ENCODE assay signal across 8 cellular contexts in genomic region chr9:2016411-2017208, GRCh38. TPM values are rescaled to one million over a fixed set of nuclear protein-coding genes. Genes with fewer than 3 reads are reported as not detected.
DNase-seq lines count a peak whose midpoint lies in the region; ATAC-seq and TF ChIP-seq lines count a peak whose summit lies in the region.

No MANE protein-coding gene starts in this region.

- no peaks in the 10 kb centered on the region for H3K9me2 ChIP-seq in PC-3 (replicated peaks; ENCODE audit: low read length)

- no TSS peak for BruUV-seq in PC-3 (replicated peaks; lab: Mats Ljungman, UMichigan)

- H2AFZ ChIP-seq in PC-3 (ENCODE audit: low read length), result peak overlapping the region; percentile 93

- intact Hi-C loops in CD8-positive, alpha-beta T cell (cut with DNase I, micrococcal nuclease), result loop anchor here (1.0 to 10.0 kb wide), 5 partner anchors 37 to 1739 kb away; partner anchors contain the start of genes RFX3 (in 2 of the 2) and PUM3 (in 1 of the 2)
- intact Hi-C loops in PC-3 (cut with micrococcal nuclease), result loop anchor here (5.0 to 10.0 kb wide), 2 partner anchors 138 to 914 kb away; no protein-coding TSS in a partner anchor

- peak overlapping the region; percentile 100 for H3K27ac Mint-ChIP-seq in CD8-positive, alpha-beta T cell
- H3K27ac Mint-ChIP-seq in naive thymus-derived CD8-positive, alpha-beta T cell, result peak overlapping the region; percentile 93 to 100 (median 98)
- peak overlapping the region; percentile 99 for H3K27ac Mint-ChIP-seq in stimulated activated naive B cell treated with anti-CD40 and anti-IgM and Interleukin-4, amounts not matched to agents 10 μg/mL and 1 μg/mL and 100 μg/mL, for 72 hours

- H4K20me1 ChIP-seq in PC-3 (ENCODE audit: low read length), result no peaks in the 10 kb centered on the region

- H3K4me2 ChIP-seq in PC-3 (ENCODE audit: low read length), result peak overlapping the region; percentile 97

- POLR2A ChIA-PET in CD8-positive, alpha-beta T cell (lab: Charles Lee), result interaction anchor here (0.9 to 5.3 kb wide), 5 partner anchors 11 to 1510 kb away, joined by 3 to 69 read pairs (median 11); no protein-coding TSS in a partner anchor
- POLR2A ChIA-PET in HEK293T (lab: Yijun Ruan, JAX) (no interaction called here), PC-3 (lab: Charles Lee; ENCODE audit: unreplicated experiment) (no interaction called here)
- POLR2A ChIA-PET in naive thymus-derived CD8-positive, alpha-beta T cell (lab: Charles Lee), result interaction anchor here (0.7 to 6.0 kb wide), 12 partner anchors 11 to 1510 kb away, joined by 3 to 71 read pairs (median 5); partner anchors contain the start of gene RFX3

- H3K9me3 Mint-ChIP-seq in CD8-positive, alpha-beta T cell, result no peaks in the 10 kb centered on the region
- peaks cover 0 to 2% (median 0%) of the 10 kb centered on the region in 9 donors for H3K9me3 Mint-ChIP-seq in naive thymus-derived CD8-positive, alpha-beta T cell
- H3K9me3 Mint-ChIP-seq in stimulated activated naive B cell treated with anti-CD40 and anti-IgM and Interleukin-4, amounts not matched to agents 10 μg/mL and 1 μg/mL and 100 μg/mL, for 72 hours, result no peaks in the 10 kb centered on the region

- peak; percentile 28 to 76 (median 59) for DNase-seq in CD8-positive, alpha-beta T cell
- DNase-seq in HEK293T (ENCODE audit: extremely low spot score), result peak; percentile 41
- peak; percentile 58 for DNase-seq in PC-3
- peak; percentile 32 to 51 for DNase-seq in activated T-helper 1 cell treated with anti-CD3 and anti-CD28 coated beads, Interleukin-2, amount 50 U/mL, for 16 hours (ENCODE audit: low read depth in 1 of 2, low spot score in 1 of 2)
- DNase-seq in fibroblast of peridontal ligament (ENCODE audit: extremely low read depth), result peak; percentile 65
- DNase-seq in naive thymus-derived CD8-positive, alpha-beta T cell, result peak in 8 of 10 donors; percentile 44 to 77 (median 56)
- peak; percentile 53 for DNase-seq in stimulated activated naive B cell treated with anti-CD40 and anti-IgM and Interleukin-4, amounts not matched to agents 10 μg/mL and 1 μg/mL and 100 μg/mL, for 72 hours

- H3K36me3 Mint-ChIP-seq in CD8-positive, alpha-beta T cell, result peaks cover 18% of the 10 kb centered on the region
- peaks cover 0 to 6% (median 0%) of the 10 kb centered on the region in 3 donors for H3K36me3 Mint-ChIP-seq in naive thymus-derived CD8-positive, alpha-beta T cell
- H3K36me3 Mint-ChIP-seq in stimulated activated naive B cell treated with anti-CD40 and anti-IgM and Interleukin-4, amounts not matched to agents 10 μg/mL and 1 μg/mL and 100 μg/mL, for 72 hours, result peaks cover 5 to 7% of the 10 kb centered on the region in 2 donors

- H3K36me3 ChIP-seq in CD8-positive, alpha-beta T cell (ENCODE audit: insufficient read depth, low read length), result no peaks in the 10 kb centered on the region
- H3K36me3 ChIP-seq in PC-3 (ENCODE audit: low read depth, low read length), result no peaks in the 10 kb centered on the region

- H3K27me3 ChIP-seq in CD8-positive, alpha-beta T cell (ENCODE audit: insufficient read depth, low read length), result no peaks in the 10 kb centered on the region
- no peaks in the 10 kb centered on the region for H3K27me3 ChIP-seq in PC-3 (ENCODE audit: low read length)

- H3K79me2 ChIP-seq in PC-3 (ENCODE audit: low read length), result peaks cover 40% of the 10 kb centered on the region

- no peak for ATAC-seq in CD8-positive, alpha-beta T cell
- ATAC-seq in PC-3, result peak; percentile 18
- ATAC-seq in naive thymus-derived CD8-positive, alpha-beta T cell, result peak in 1 of 2 donors; percentile 1
- peak; percentile 19 for ATAC-seq in stimulated activated naive B cell treated with anti-CD40 and anti-IgM and Interleukin-4, amounts not matched to agents 10 μg/mL and 1 μg/mL and 100 μg/mL, for 72 hours (replicated peaks)
- ATAC-seq in HG03342 (IDR thresholded peaks at IDR 0.05; ENCODE audit: unreplicated experiment), result no peak

- TF ChIP-seq CTCF in CD8-positive, alpha-beta T cell (IDR thresholded peaks at IDR 0.05), result no peak
- no peak for TF ChIP-seq CTCF in PC-3 (conservative IDR thresholded peaks at IDR 0.05; ENCODE audit: low read depth, low read length)

- H3K27ac ChIP-seq in CD8-positive, alpha-beta T cell (ENCODE audit: low read depth, low read length), result peak overlapping the region; percentile 94
- peak overlapping the region; percentile 36 for H3K27ac ChIP-seq in PC-3 (ENCODE audit: low read length)

- peak overlapping the region; percentile 100 for H3K4me3 Mint-ChIP-seq in CD8-positive, alpha-beta T cell
- H3K4me3 Mint-ChIP-seq in naive thymus-derived CD8-positive, alpha-beta T cell, result peak overlapping the region; percentile 93 to 100 (median 99)
- H3K4me3 Mint-ChIP-seq in stimulated activated naive B cell treated with anti-CD40 and anti-IgM and Interleukin-4, amounts not matched to agents 10 μg/mL and 1 μg/mL and 100 μg/mL, for 72 hours, result peak overlapping the region; percentile 97 to 99

- H3K4me3 ChIP-seq in CD8-positive, alpha-beta T cell (ENCODE audit: low read depth, low read length), result peak overlapping the region; percentile 78
- H3K4me3 ChIP-seq in PC-3 (ENCODE audit: low read length), result peak overlapping the region; percentile 84

- H3K4me1 Mint-ChIP-seq in CD8-positive, alpha-beta T cell (ENCODE audit: low read depth), result peaks cover 51% of the 10 kb centered on the region
- H3K4me1 Mint-ChIP-seq in naive thymus-derived CD8-positive, alpha-beta T cell, result peaks cover 18 to 56% (median 44%) of the 10 kb centered on the region in 4 donors
- H3K4me1 Mint-ChIP-seq in stimulated activated naive B cell treated with anti-CD40 and anti-IgM and Interleukin-4, amounts not matched to agents 10 μg/mL and 1 μg/mL and 100 μg/mL, for 72 hours, result peaks cover 15 to 32% of the 10 kb centered on the region in 2 donors

- H3K9ac ChIP-seq in PC-3 (ENCODE audit: low read length), result peak overlapping the region; percentile 73

- peaks cover 35% of the 10 kb centered on the region for H3K4me1 ChIP-seq in CD8-positive, alpha-beta T cell (ENCODE audit: insufficient read depth, low read length)
- peaks cover 16% of the 10 kb centered on the region for H3K4me1 ChIP-seq in PC-3 (ENCODE audit: insufficient read depth, low read length)

- no peaks in the 10 kb centered on the region for H3K27me3 Mint-ChIP-seq in CD8-positive, alpha-beta T cell (ENCODE audit: low read depth)
- peaks cover 0 to 4% (median 0%) of the 10 kb centered on the region in 5 donors for H3K27me3 Mint-ChIP-seq in naive thymus-derived CD8-positive, alpha-beta T cell
- peaks cover under 1 to 9% of the 10 kb centered on the region in 2 donors for H3K27me3 Mint-ChIP-seq in stimulated activated naive B cell treated with anti-CD40 and anti-IgM and Interleukin-4, amounts not matched to agents 10 μg/mL and 1 μg/mL and 100 μg/mL, for 72 hours

- H3K9me3 ChIP-seq in CD8-positive, alpha-beta T cell (ENCODE audit: low read length), result no peaks in the 10 kb centered on the region
- no peaks in the 10 kb centered on the region for H3K9me3 ChIP-seq in PC-3 (ENCODE audit: low read length)

- no peaks in the 10 kb centered on the region for H3F3A ChIP-seq in PC-3 (ENCODE audit: low read length, unreplicated experiment)

- CTCF ChIA-PET in CD8-positive, alpha-beta T cell (lab: Charles Lee), result interaction anchor here (0.9 kb wide), 1 partner anchor 41 kb away, joined by 3 read pairs; no protein-coding TSS in a partner anchor
- CTCF ChIA-PET in HEK293T (lab: Yijun Ruan, JAX) (no interaction called here), PC-3 (lab: Charles Lee) (no interaction called here)

TF ChIP-seq in HEK293T, 16 proteins besides CTCF, POLR2A, EP300 and RAD21:
- TF ChIP-seq L3MBTL2 (conservative IDR thresholded peaks at IDR 0.05) (no peak), NFRKB (IDR thresholded peaks at IDR 0.05) (no peak), TARDBP (IDR thresholded peaks at IDR 0.05) (no peak), ELF4 (IDR thresholded peaks at IDR 0.05) (no peak), FOXA1 (IDR thresholded peaks at IDR 0.05) (no peak), CTBP1 (IDR thresholded peaks at IDR 0.05; ENCODE audit: borderline replicate concordance) (no peak), PKNOX1 (IDR thresholded peaks at IDR 0.05) (no peak), LEF1 (IDR thresholded peaks at IDR 0.05; ENCODE audit: borderline replicate concordance) (no peak), BHLHE40 (IDR thresholded peaks at IDR 0.05; ENCODE audit: borderline replicate concordance) (no peak), SUZ12 (IDR thresholded peaks at IDR 0.05) (no peak), FOXK2 (IDR thresholded peaks at IDR 0.05) (no peak)

RNA-seq across cellular contexts. Expression of gene SMARCA2, which starts 1.5 kb away (rescaled TPM):
- total RNA-seq in CD8-positive, alpha-beta T cell, result 100 to 1,000 TPM; 198 to 215 TPM
- total RNA-seq in PC-3 (2014; rRNA removed), result 27.9 and 36.4 TPM in 2 replicates
- total RNA-seq in naive thymus-derived CD8-positive, alpha-beta T cell, result 100 to 1,000 TPM; 236 to 238 TPM
- polyA plus RNA-seq in naive thymus-derived CD8-positive, alpha-beta T cell, result 10 to 100 TPM; 36.1 to 78.7 (median 37.9) TPM

Comparison
In these comparisons a context has a peak if more than half of its experiments do, and no peak if none do; other contexts are left out.
1. ATAC-seq: peak in PC-3 (single experiment) and stimulated activated naive B cell treated with anti-CD40 and anti-IgM and Interleukin-4, amounts not matched to agents 10 μg/mL and 1 μg/mL and 100 μg/mL, for 72 hours (2 of 2); none in CD8-positive, alpha-beta T cell (single experiment) and HG03342 (single experiment).
2. POLR2A ChIA-PET loops: an anchor here in CD8-positive, alpha-beta T cell (0.9 to 5.3 kb wide) and naive thymus-derived CD8-positive, alpha-beta T cell (0.7 to 6.0 kb wide); none called in HEK293T and PC-3.
3. Peak in every context shown above with its lines, with median percentiles within 50 percentile points of each other: DNase-seq, H3K27ac Mint-ChIP-seq and H3K4me3 Mint-ChIP-seq.